ENCODE assay signal across 8 cellular contexts in genomic region chr6:30719356-30719755, GRCh38. TPM values are rescaled to one million over a fixed set of nuclear protein-coding genes. Genes with fewer than 3 reads are reported as not detected.
A peak's percentile ranks its signal among the peaks of the same experiment; 100 is the strongest.
DNase-seq lines count a peak whose midpoint lies in the region; ATAC-seq and TF ChIP-seq lines count a peak whose summit lies in the region.

No MANE protein-coding gene starts in this region.

- peak overlapping the region; percentile 42 to 90 for H3K27ac ChIP-seq in testis

- no peaks in the 10 kb centered on the region for H3K9me3 Mint-ChIP-seq in activated CD4-positive, alpha-beta T cell treated with anti-CD3 and anti-CD28 coated beads for 36 hours (ENCODE audit: low read depth)
- no peaks in the 10 kb centered on the region for H3K9me3 Mint-ChIP-seq in activated CD8-positive, alpha-beta T cell treated with anti-CD3 and anti-CD28 coated beads for 36 hours

- no peaks in the 10 kb centered on the region for H3K27me3 Mint-ChIP-seq in activated CD4-positive, alpha-beta T cell treated with anti-CD3 and anti-CD28 coated beads for 36 hours
- no peaks in the 10 kb centered on the region for H3K27me3 Mint-ChIP-seq in activated CD8-positive, alpha-beta T cell treated with anti-CD3 and anti-CD28 coated beads for 36 hours

- peaks cover 68% of the 10 kb centered on the region for H3K36me3 Mint-ChIP-seq in activated CD4-positive, alpha-beta T cell treated with anti-CD3 and anti-CD28 coated beads for 36 hours (ENCODE audit: low read depth)
- H3K36me3 Mint-ChIP-seq in activated CD8-positive, alpha-beta T cell treated with anti-CD3 and anti-CD28 coated beads for 36 hours (ENCODE audit: low read depth), result peaks cover 68% of the 10 kb centered on the region

- peak overlapping the region; percentile 73 to 99 for H3K4me3 ChIP-seq in testis

- peak overlapping the region; percentile 95 for H3K27ac Mint-ChIP-seq in activated CD4-positive, alpha-beta T cell treated with anti-CD3 and anti-CD28 coated beads for 36 hours
- peak overlapping the region; percentile 100 for H3K27ac Mint-ChIP-seq in activated CD8-positive, alpha-beta T cell treated with anti-CD3 and anti-CD28 coated beads for 36 hours

- H3K27me3 ChIP-seq in testis, result no peaks in the 10 kb centered on the region

- CTCF ChIA-PET in activated CD4-positive, alpha-beta T cell treated with anti-CD3 and anti-CD28 coated beads for 36 hours (lab: Charles Lee), result interaction anchor here (0.8 to 2.1 kb wide), 6 partner anchors 8 to 106 kb away, joined by 3 to 12 read pairs (median 4); no protein-coding TSS in a partner anchor
- CTCF ChIA-PET in activated CD8-positive, alpha-beta T cell treated with anti-CD3 and anti-CD28 coated beads for 36 hours (lab: Charles Lee), result interaction anchor here (0.6 to 25.8 kb wide), 3 partner anchors 11 to 54 kb away, joined by 3 to 704 read pairs (median 60); partner anchors contain the start of gene DHX16

- intact Hi-C loops in activated CD4-positive, alpha-beta T cell treated with anti-CD3 and anti-CD28 coated beads for 36 hours (cut with DNase I, micrococcal nuclease), result loop anchor here in 1 of 2 experiments (10.0 kb wide), 1 partner anchor 435 kb away; the partner anchor contains the start of genes CCHCR1 and TCF19
- intact Hi-C loops in activated CD8-positive, alpha-beta T cell treated with anti-CD3 and anti-CD28 coated beads for 36 hours (cut with micrococcal nuclease), result no loop called here
- intact Hi-C loops in testis (cut with DNase I; ENCODE audit: low total_unique reads), result no loop called here

- peaks cover 57% of the 10 kb centered on the region for H3K4me1 Mint-ChIP-seq in activated CD4-positive, alpha-beta T cell treated with anti-CD3 and anti-CD28 coated beads for 36 hours
- H3K4me1 Mint-ChIP-seq in activated CD8-positive, alpha-beta T cell treated with anti-CD3 and anti-CD28 coated beads for 36 hours (ENCODE audit: low read depth), result peaks cover 47% of the 10 kb centered on the region

- POLR2A ChIA-PET in activated CD4-positive, alpha-beta T cell treated with anti-CD3 and anti-CD28 coated beads for 36 hours (lab: Charles Lee), result interaction anchor here (0.7 kb wide), 1 partner anchor 18 kb away, joined by 3 read pairs; no protein-coding TSS in a partner anchor
- POLR2A ChIA-PET in activated CD8-positive, alpha-beta T cell treated with anti-CD3 and anti-CD28 coated beads for 36 hours (lab: Charles Lee), result interaction anchor here (1.0 to 22.1 kb wide), 7 partner anchors 14 to 153 kb away, joined by 3 to 500 read pairs (median 66); partner anchors contain the start of genes DHX16, MRPS18B, NRM and PPP1R10

- ATAC-seq in activated CD4-positive, alpha-beta T cell treated with anti-CD3 and anti-CD28 coated beads for 36 hours, result no peak
- no peak for ATAC-seq in activated CD8-positive, alpha-beta T cell treated with anti-CD3 and anti-CD28 coated beads for 36 hours
- no peak for ATAC-seq in GM18519 (IDR thresholded peaks at IDR 0.05; ENCODE audit: low FRiP score, unreplicated experiment)

- TF ChIP-seq POLR2A in testis (IDR thresholded peaks at IDR 0.05), result no peak

- no peak for TF ChIP-seq CTCF in activated CD8-positive, alpha-beta T cell treated with anti-CD3 and anti-CD28 coated beads for 36 hours (IDR thresholded peaks at IDR 0.05)
- TF ChIP-seq CTCF in testis (IDR thresholded peaks at IDR 0.05), result no peak

- peaks cover 23% of the 10 kb centered on the region for H3K4me1 ChIP-seq in testis

- no peak for DNase-seq in activated CD4-positive, alpha-beta T cell treated with anti-CD3 and anti-CD28 coated beads for 36 hours
- DNase-seq in activated CD4-positive, alpha-beta T cell treated with anti-CD3 and anti-CD28 coated beads, Interleukin-2, amount 50 U/mL, for 48 hours, result no peak
- DNase-seq in activated CD8-positive, alpha-beta T cell treated with anti-CD3 and anti-CD28 coated beads for 36 hours, result no peak
- DNase-seq in iris pigment epithelial cell (ENCODE audit: low read depth) (peak; percentile 25), testis (no peak), NOMO-1 treated with DMSO at 0.1 percent for 48 hours (lab: John Stamatoyannopoulos, UW; ENCODE audit: unreplicated experiment) (no peak)
- no peak for DNase-seq in stimulated activated naive CD4-positive, alpha-beta T cell treated with Interleukin-2 at 50 U/mL for 16 hours (lab: John Stamatoyannopoulos, UW)

- H3K36me3 ChIP-seq in testis (ENCODE audit: low read depth, missing control alignments), result no peaks in the 10 kb centered on the region

- no peaks in the 10 kb centered on the region for H3K9me3 ChIP-seq in testis

- 7 to 12% methylated on average over 8 of the region's 8 CpGs for WGBS in testis, 2 donors

- H3K4me3 Mint-ChIP-seq in activated CD4-positive, alpha-beta T cell treated with anti-CD3 and anti-CD28 coated beads for 36 hours, result peak overlapping the region; percentile 98
- peak overlapping the region; percentile 80 for H3K4me3 Mint-ChIP-seq in activated CD8-positive, alpha-beta T cell treated with anti-CD3 and anti-CD28 coated beads for 36 hours

RNA-seq across cellular contexts. Expression of gene TUBB, which starts 0.8 kb away (rescaled TPM):
- 1,000 to 10,000 TPM; 1,569 to 1,746 TPM for total RNA-seq in activated CD4-positive, alpha-beta T cell treated with anti-CD3 and anti-CD28 coated beads for 36 hours
- total RNA-seq in activated CD8-positive, alpha-beta T cell treated with anti-CD3 and anti-CD28 coated beads for 36 hours, result 1,000 to 10,000 TPM; 1,556 to 1,579 TPM
- 100 to 1,000 TPM; 173 to 252 TPM for total RNA-seq in testis
- 309 TPM for polyA plus RNA-seq in testis (ENCODE audit: insufficient read depth, low read depth, low replicate concordance)

RNA-seq across cellular contexts. Expression of gene MDC1, which starts 2.3 kb away (rescaled TPM):
- 100 to 1,000 TPM in 1 of 2 experiments, 10 to 100 TPM in 1; 92.0 to 101 TPM for total RNA-seq in activated CD4-positive, alpha-beta T cell treated with anti-CD3 and anti-CD28 coated beads for 36 hours
- 10 to 100 TPM; 80.4 to 90.7 TPM for total RNA-seq in activated CD8-positive, alpha-beta T cell treated with anti-CD3 and anti-CD28 coated beads for 36 hours
- total RNA-seq in testis, result 10 to 100 TPM; 56.6 to 79.3 TPM
- polyA plus RNA-seq in testis (ENCODE audit: insufficient read depth, low read depth, low replicate concordance), result 155 TPM

RNA-seq across cellular contexts. Expression of gene FLOT1, which starts 23.1 kb away (rescaled TPM):
- 100 to 1,000 TPM; 155 to 188 TPM for total RNA-seq in activated CD4-positive, alpha-beta T cell treated with anti-CD3 and anti-CD28 coated beads for 36 hours
- 100 to 1,000 TPM; 135 TPM for total RNA-seq in activated CD8-positive, alpha-beta T cell treated with anti-CD3 and anti-CD28 coated beads for 36 hours
- 10 to 100 TPM; 84.1 to 88.1 TPM for total RNA-seq in testis
- 169 TPM for polyA plus RNA-seq in testis (ENCODE audit: insufficient read depth, low read depth, low replicate concordance)

RNA-seq across cellular contexts. Expression of gene IER3, which starts 25.0 kb away (rescaled TPM):
- 100 to 1,000 TPM; 196 to 221 TPM for total RNA-seq in activated CD4-positive, alpha-beta T cell treated with anti-CD3 and anti-CD28 coated beads for 36 hours
- total RNA-seq in activated CD8-positive, alpha-beta T cell treated with anti-CD3 and anti-CD28 coated beads for 36 hours, result 100 to 1,000 TPM; 375 to 386 TPM
- 1 to 10 TPM; 1.4 to 7.7 TPM for total RNA-seq in testis
- 11.1 TPM for polyA plus RNA-seq in testis (ENCODE audit: insufficient read depth, low read depth, low replicate concordance)

RNA-seq across cellular contexts. Expression of gene NRM, which starts 28.6 kb away (rescaled TPM):
- total RNA-seq in activated CD4-positive, alpha-beta T cell treated with anti-CD3 and anti-CD28 coated beads for 36 hours, result 10 to 100 TPM; 25.8 to 36.4 TPM
- total RNA-seq in activated CD8-positive, alpha-beta T cell treated with anti-CD3 and anti-CD28 coated beads for 36 hours, result 10 to 100 TPM; 21.0 to 22.0 TPM
- 10 to 100 TPM in 1 of 2 donors, 1 to 10 TPM in 1; 9.5 to 10.5 TPM for total RNA-seq in testis
- polyA plus RNA-seq in testis (ENCODE audit: insufficient read depth, low read depth, low replicate concordance), result 26.6 TPM

Comparison
In these comparisons a context has a peak if more than half of its experiments do, and no peak if none do; other contexts are left out.
1. RNA of gene TUBB, which starts 0.8 kb away (total RNA-seq): 1,569 to 1,746 TPM in activated CD4-positive, alpha-beta T cell treated with anti-CD3 and anti-CD28 coated beads for 36 hours and 1,556 to 1,579 TPM in activated CD8-positive, alpha-beta T cell treated with anti-CD3 and anti-CD28 coated beads for 36 hours; 173 to 252 TPM in testis; every median in the first group is over 4 times any median in the second.